ENCODE assay signal across 8 cellular contexts in genomic region chr14:60183724-60184596, GRCh38. TPM values are rescaled to one million over a fixed set of nuclear protein-coding genes. Genes with fewer than 3 reads are reported as not detected.
DNase-seq lines count a peak whose midpoint lies in the region; ATAC-seq lines count a peak whose summit lies in the region.

No MANE protein-coding gene starts in this region.

- DNase-seq in NCI-H446 (lab: John Stamatoyannopoulos, UW) (peak; percentile 66 to 76), globus pallidus (ENCODE audit: low spot score) (peak; percentile 69), pons (ENCODE audit: low spot score) (peak; percentile 92)
- DNase-seq in activated CD8-positive, alpha-beta T cell treated with anti-CD3 and anti-CD28 coated beads, Interleukin-2, amount 10 ng/mL, durations not matched to agents 7 days and 5 days = peak; percentile 63
- no peak for DNase-seq in effector CD8-positive, alpha-beta T cell (lab: John Stamatoyannopoulos, UW)

- peaks cover 0 to 11% (median 6%) of the 10 kb centered on the region in 10 experiments; a peak in 5 of 20 replicates for H3K4me1 ChIP-seq in BLaER1 treated with 17β-estradiol and CSF1 and Interleukin-3, amounts not matched to agents 10 nM and 100 nM

- peak overlapping the region; percentile 42 to 59 (median 52); a peak in 19 of 20 replicates for H3K4me3 ChIP-seq in BLaER1 treated with 17β-estradiol and CSF1 and Interleukin-3, amounts not matched to agents 10 nM and 100 nM

- H3K4me3 Mint-ChIP-seq in activated CD8-positive, alpha-beta T cell treated with anti-CD3 and anti-CD28 coated beads, Interleukin-2, amount 10 ng/mL, durations not matched to agents 7 days and 5 days = peak overlapping the region; percentile 69

- no peaks in the 10 kb centered on the region for H3K27me3 ChIP-seq in BLaER1 treated with 17β-estradiol and CSF1 and Interleukin-3, amounts not matched to agents 10 nM and 100 nM

- peaks cover 2% of the 10 kb centered on the region for H3K27me3 Mint-ChIP-seq in activated CD8-positive, alpha-beta T cell treated with anti-CD3 and anti-CD28 coated beads, Interleukin-2, amount 10 ng/mL, durations not matched to agents 7 days and 5 days (ENCODE audit: low read depth)

- peak overlapping the region; percentile 40 to 79 (median 72) for H3K4me2 ChIP-seq in BLaER1 treated with 17β-estradiol and CSF1 and Interleukin-3, amounts not matched to agents 10 nM and 100 nM

- H3K4me1 Mint-ChIP-seq in activated CD8-positive, alpha-beta T cell treated with anti-CD3 and anti-CD28 coated beads, Interleukin-2, amount 10 ng/mL, durations not matched to agents 7 days and 5 days (ENCODE audit: low read depth) = peaks cover 13% of the 10 kb centered on the region

- peak overlapping the region; percentile 3 to 53 (median 27); a peak in 16 of 22 replicates for H3K27ac ChIP-seq in BLaER1 treated with 17β-estradiol and CSF1 and Interleukin-3, amounts not matched to agents 10 nM and 100 nM

- H3K36me3 ChIP-seq in BLaER1 treated with 17β-estradiol and CSF1 and Interleukin-3, amounts not matched to agents 10 nM and 100 nM = no peaks in the 10 kb centered on the region

- H3K36me3 Mint-ChIP-seq in activated CD8-positive, alpha-beta T cell treated with anti-CD3 and anti-CD28 coated beads, Interleukin-2, amount 10 ng/mL, durations not matched to agents 7 days and 5 days (ENCODE audit: low read depth) = no peaks in the 10 kb centered on the region

- peak overlapping the region; percentile 17 to 75 (median 65); a peak in 20 of 22 replicates for H3K9ac ChIP-seq in BLaER1 treated with 17β-estradiol and CSF1 and Interleukin-3, amounts not matched to agents 10 nM and 100 nM

- CTCF ChIA-PET in activated CD8-positive, alpha-beta T cell treated with anti-CD3 and anti-CD28 coated beads, Interleukin-2, amount 10 ng/mL, durations not matched to agents 7 days and 5 days (lab: Charles Lee) = interaction anchor here (0.6 to 8.1 kb wide), 58 partner anchors 10 to 1055 kb away, joined by 3 to 153 read pairs (median 4); partner anchors contain the start of genes CCDC175, DHRS7, JKAMP and L3HYPDH

- no peaks in the 10 kb centered on the region for H3K9me3 Mint-ChIP-seq in activated CD8-positive, alpha-beta T cell treated with anti-CD3 and anti-CD28 coated beads, Interleukin-2, amount 10 ng/mL, durations not matched to agents 7 days and 5 days (ENCODE audit: insufficient read depth)

- peaks cover 0 to 17% (median 5%) of the 10 kb centered on the region in 11 experiments; a peak in 12 of 22 replicates for H3K9me3 ChIP-seq in BLaER1 treated with 17β-estradiol and CSF1 and Interleukin-3, amounts not matched to agents 10 nM and 100 nM (replicated peaks in 1 of 11)

- H3K27ac Mint-ChIP-seq in activated CD8-positive, alpha-beta T cell treated with anti-CD3 and anti-CD28 coated beads, Interleukin-2, amount 10 ng/mL, durations not matched to agents 7 days and 5 days = peak overlapping the region; percentile 70

- POLR2A ChIA-PET in activated CD8-positive, alpha-beta T cell treated with anti-CD3 and anti-CD28 coated beads, Interleukin-2, amount 10 ng/mL, durations not matched to agents 7 days and 5 days (lab: Charles Lee) = interaction anchor here (1.0 to 1.4 kb wide), 3 partner anchors 18 to 219 kb away, joined by 3 to 6 read pairs (median 5); partner anchors contain the start of gene PPM1A

- no peaks in the 10 kb centered on the region for H4K20me1 ChIP-seq in BLaER1 treated with 17β-estradiol and CSF1 and Interleukin-3, amounts not matched to agents 10 nM and 100 nM

- peak; percentile 49 for ATAC-seq in GM18520 (IDR thresholded peaks at IDR 0.05; ENCODE audit: unreplicated experiment)
- peak; percentile 52 for ATAC-seq in HG03175 (IDR thresholded peaks at IDR 0.05; ENCODE audit: unreplicated experiment)
- peak; percentile 79 for ATAC-seq in activated CD8-positive, alpha-beta T cell treated with anti-CD3 and anti-CD28 coated beads, Interleukin-2, amount 10 ng/mL, durations not matched to agents 7 days and 5 days

RNA-seq across cellular contexts. Expression of gene DHRS7, which starts 18.8 kb away (rescaled TPM):
- 10 to 100 TPM; 45.7 to 54.4 TPM for total RNA-seq in activated CD8-positive, alpha-beta T cell treated with anti-CD3 and anti-CD28 coated beads, Interleukin-2, amount 10 ng/mL, durations not matched to agents 7 days and 5 days
